In the genomic region with DNA sequence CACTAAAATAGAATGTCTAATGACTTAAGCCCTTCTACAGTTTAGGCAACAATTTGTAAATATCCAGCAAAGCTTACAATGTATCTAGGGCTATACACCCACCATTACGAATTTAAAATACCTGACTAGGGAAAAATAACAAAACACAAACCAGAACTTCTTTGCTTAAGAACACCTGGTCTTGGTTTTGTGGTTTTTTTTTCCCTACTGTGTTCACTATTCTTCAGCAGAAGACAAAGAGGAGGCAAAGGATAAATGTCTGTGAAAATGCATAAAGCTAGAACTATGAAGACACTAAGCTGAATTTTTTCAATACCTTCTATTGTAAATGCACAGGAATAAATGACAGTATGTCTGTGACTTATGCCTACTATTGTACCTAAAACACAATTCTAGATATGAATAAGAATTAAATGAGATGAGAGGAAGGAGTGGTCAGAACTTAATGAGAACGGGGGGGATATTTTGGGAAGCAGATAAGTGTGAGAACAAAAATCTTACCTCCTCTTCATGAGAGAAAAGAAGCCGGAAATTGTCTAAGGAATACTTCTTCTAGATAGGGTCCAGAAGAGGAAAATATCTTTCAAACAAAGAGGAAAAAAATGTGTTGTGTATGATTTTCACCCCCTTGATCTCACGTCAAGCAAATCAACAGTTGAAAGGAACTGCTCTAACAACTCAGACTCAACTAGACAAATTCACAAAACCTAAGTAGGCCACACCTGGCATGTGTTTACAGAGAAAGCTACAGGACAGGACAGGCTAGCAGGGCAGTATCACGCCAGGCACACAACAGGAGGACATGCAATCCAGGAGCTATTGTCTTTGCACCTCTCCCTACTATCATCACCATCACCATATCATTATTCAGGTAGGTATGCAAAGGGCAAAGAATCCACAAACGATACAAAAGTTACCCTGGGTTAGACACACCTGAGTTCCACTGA, we compare ENCODE assay signal across 12 cellular contexts.
DNase-seq lines count a peak whose midpoint lies in the region; TF ChIP-seq lines count a peak whose summit lies in the region.
"Had no signal": no experiment of that assay in that cellular context is flagged by ENCODE, and none has a peak within 500 bp of the region (broad histone marks: within the 10 kb centered on the region; RNA-seq: fewer than 3 reads in every experiment).

No MANE protein-coding gene starts in this region.

- WGBS in spleen, 5 donors = 70 to 76% (median 75%) methylated on average over 6 of the region's 6 CpGs

- H3K27me3 Mint-ChIP-seq in T-helper 1 cell treated with Interleukin-12 subunit alpha and Interleukin-12 subunit beta and Interleukin-4 antibody, amounts not matched to agents 30 μg/mL and 1 μg/mL, for 36 hours (ENCODE audit: low read depth) = no peaks in the 10 kb centered on the region
- H3K27me3 Mint-ChIP-seq in brain = no peaks in the 10 kb centered on the region

- peak overlapping the region; percentile 36; the same call in 1 of the 2 replicates for H3K9ac ChIP-seq in KMS-11

- TF ChIP-seq CTCF in KMS-11 (conservative IDR thresholded peaks at IDR 0.05; ENCODE audit: low read depth, low read length) (no peak), brain (conservative IDR thresholded peaks at IDR 0.05) (no peak), spleen (IDR thresholded peaks at IDR 0.05 in 8 of 11, conservative IDR thresholded peaks at IDR 0.05 in 3 of 11) (no peak)

- peak overlapping the region; percentile 75 for H3K27ac ChIP-seq in KMS-11
- H3K27ac ChIP-seq in spleen = peak overlapping the region in 5 of 8 donors; percentile 3 to 49 (median 39)

- H3K27ac Mint-ChIP-seq in T-helper 1 cell treated with Interleukin-12 subunit alpha and Interleukin-12 subunit beta and Interleukin-4 antibody, amounts not matched to agents 30 μg/mL and 1 μg/mL, for 36 hours = peak overlapping the region; percentile 28
- peak overlapping the region in 3 of 5 experiments; percentile 2 to 57 (median 26) for H3K27ac Mint-ChIP-seq in brain

- H3K4me2 ChIP-seq in KMS-11 = peak overlapping the region; percentile 74

- peaks cover 40% of the 10 kb centered on the region for H3K4me1 Mint-ChIP-seq in T-helper 1 cell treated with Interleukin-12 subunit alpha and Interleukin-12 subunit beta and Interleukin-4 antibody, amounts not matched to agents 30 μg/mL and 1 μg/mL, for 36 hours (ENCODE audit: low read depth)
- H3K4me1 Mint-ChIP-seq in brain = peaks cover 64% of the 10 kb centered on the region

- no peaks in the 10 kb centered on the region for H3K9me3 ChIP-seq in spleen

- peaks cover 5% of the 10 kb centered on the region for H3K36me3 Mint-ChIP-seq in T-helper 1 cell treated with Interleukin-12 subunit alpha and Interleukin-12 subunit beta and Interleukin-4 antibody, amounts not matched to agents 30 μg/mL and 1 μg/mL, for 36 hours (ENCODE audit: low read depth)
- peaks cover 26% of the 10 kb centered on the region for H3K36me3 Mint-ChIP-seq in brain

- intact Hi-C loops in spleen (cut with DNase I; ENCODE audit: low total_unique reads) = no loop called here

- H3K36me3 ChIP-seq in KMS-11 (ENCODE audit: insufficient read depth) (no peaks in the 10 kb centered on the region), spleen (no peaks in the 10 kb centered on the region)

- no peak for DNase-seq in T-helper 1 cell
- DNase-seq in spleen = no peak
- no peak for DNase-seq in cortex of kidney (lab: John Stamatoyannopoulos, UW)
- no peak for DNase-seq in T1000 (lab: John Stamatoyannopoulos, UW)
- no peak for DNase-seq in AG20443 (ENCODE audit: low spot score)
- DNase-seq: activated naive CD4-positive, alpha-beta T cell treated with anti-CD3 and anti-CD28 coated beads for 36 hours; KG1; NCI-H526 treated with DMSO at 0.1 percent for 48 hours; substantia nigra had no signal

- H3K4me3 ChIP-seq in KMS-11 (IDR thresholded peaks at IDR 0.05; ENCODE audit: insufficient read depth, low read depth, low read length) (peak overlapping the region; percentile 11), spleen (no peak overlapping the region)

- H3K4me1 ChIP-seq in KMS-11 (ENCODE audit: low read depth, poor library complexity, severe bottlenecking) (peaks cover 93% of the 10 kb centered on the region), spleen (peaks cover 20 to 97% (median 81%) of the 10 kb centered on the region in 6 donors)

- peaks cover 55% of the 10 kb centered on the region for H4K20me1 ChIP-seq in KMS-11 (ENCODE audit: insufficient read depth)

- no peak for TF ChIP-seq POLR2A in spleen (IDR thresholded peaks at IDR 0.05)

- H2AFZ ChIP-seq in KMS-11 (ENCODE audit: low read depth) = no peak overlapping the region

- H3K4me3 Mint-ChIP-seq in T-helper 1 cell treated with Interleukin-12 subunit alpha and Interleukin-12 subunit beta and Interleukin-4 antibody, amounts not matched to agents 30 μg/mL and 1 μg/mL, for 36 hours = no peak overlapping the region
- no peak overlapping the region for H3K4me3 Mint-ChIP-seq in brain
- H3K4me3 Mint-ChIP-seq: activated naive CD4-positive, alpha-beta T cell treated with anti-CD3 and anti-CD28 coated beads for 36 hours had no signal

- H3K27me3 ChIP-seq in KMS-11 (ENCODE audit: insufficient read depth, low read depth) = no peaks in the 10 kb centered on the region
- no peaks in the 10 kb centered on the region for H3K27me3 ChIP-seq in spleen (replicated peaks in 1 of 7)

- peaks cover 99% of the 10 kb centered on the region for H3K79me2 ChIP-seq in KMS-11 (ENCODE audit: insufficient read depth, low read depth)

- H3K9me3 Mint-ChIP-seq in T-helper 1 cell treated with Interleukin-12 subunit alpha and Interleukin-12 subunit beta and Interleukin-4 antibody, amounts not matched to agents 30 μg/mL and 1 μg/mL, for 36 hours = no peaks in the 10 kb centered on the region
- H3K9me3 Mint-ChIP-seq in brain = peaks cover 0 to 6% (median 3%) of the 10 kb centered on the region in 5 experiments
- H3K9me3 Mint-ChIP-seq: activated naive CD4-positive, alpha-beta T cell treated with anti-CD3 and anti-CD28 coated beads for 36 hours had no signal
